In genomic region chr6:42484261-42484660, GRCh38 we compare ENCODE assay signal across 30 cellular contexts.
"Had no signal": no experiment of that assay in that cellular context is flagged by ENCODE, and none has a peak within 500 bp of the region (broad histone marks: within the 10 kb centered on the region; RNA-seq: fewer than 3 reads in every experiment).

No MANE protein-coding gene starts in this region.

- H3K27ac ChIP-seq: heart left ventricle, left ventricle myocardium inferior, neural progenitor cell, neutrophil, ovary, prostate gland, skin epidermis, spleen, suprapubic skin, thoracic aorta, tibial artery, upper lobe of right lung had no signal

- H3K4me2 ChIP-seq: neural progenitor cell had no signal

- H3K4me3 ChIP-seq: heart left ventricle, left ventricle myocardium inferior, lung, mucosa of descending colon, neural progenitor cell, ovary, prostate gland, skin epidermis, spleen, suprapubic skin, thoracic aorta, tibial artery, upper lobe of right lung had no signal

- H3K9me3 ChIP-seq: heart left ventricle, left ventricle myocardium inferior, mucosa of descending colon, neutrophil, ovary, prostate gland, spleen, suprapubic skin, thoracic aorta, tibial artery, upper lobe of right lung had no signal

- H3K36me3 ChIP-seq: heart left ventricle, left ventricle myocardium inferior, neural progenitor cell, neutrophil, ovary, prostate gland, spleen, suprapubic skin, thoracic aorta, tibial artery, upper lobe of right lung had no signal

- H2AFZ ChIP-seq: neural progenitor cell had no signal

- DNase-seq: heart left ventricle; hypothalamus; immature natural killer cell; kidney; left colon; left ventricle myocardium inferior; mesendoderm; midbrain; mucosa of descending colon; naive thymus-derived CD8-positive, alpha-beta T cell; occipital lobe; ovary; posterior cingulate gyrus; retina; right cardiac atrium; spleen; stimulated activated CD4-positive, alpha-beta T cell treated with anti-CD3 and anti-CD28 coated beads, Interleukin-4, amount 100 ng/mL, for 24 hours; stimulated activated naive CD4-positive, alpha-beta T cell; tibial artery; trophoblast cell; upper lobe of right lung had no signal

- H3K4me1 ChIP-seq: heart left ventricle, left ventricle myocardium inferior, neural progenitor cell, prostate gland, spleen, suprapubic skin, tibial artery, upper lobe of right lung had no signal

- H3K9ac ChIP-seq: neural progenitor cell had no signal

- H3K27me3 ChIP-seq: heart left ventricle, neural progenitor cell, neutrophil, ovary, spleen, suprapubic skin, tibial artery, upper lobe of right lung had no signal

- ATAC-seq: heart left ventricle; left colon; mucosa of descending colon; naive thymus-derived CD8-positive, alpha-beta T cell; right cardiac atrium; sciatic nerve; stimulated activated effector memory CD8-positive, alpha-beta T cell treated with anti-CD3 and anti-CD28 coated beads, Interleukin-12 subunit alpha, Interleukin-12 subunit beta, amount 100 ng/mL, for 72 hours; upper lobe of right lung had no signal
